In genomic region chr10:3774814-3775670, GRCh38 we compare ENCODE assay signal across 8 cellular contexts. TPM values are rescaled to one million over a fixed set of nuclear protein-coding genes. Genes with fewer than 3 reads are reported as not detected.
DNase-seq lines count a peak whose midpoint lies in the region; ATAC-seq and TF ChIP-seq lines count a peak whose summit lies in the region.

No MANE protein-coding gene starts in this region.

- H3K36me3 Mint-ChIP-seq in GM23338 (ENCODE audit: low read depth): peaks cover 44% of the 10 kb centered on the region

- peaks cover 29% of the 10 kb centered on the region for H3K36me3 ChIP-seq in GM23338 (ENCODE audit: insufficient read depth)
- H3K36me3 ChIP-seq in WERI-Rb-1: peaks cover 24% of the 10 kb centered on the region
- peaks cover 14% of the 10 kb centered on the region for H3K36me3 ChIP-seq in fibroblast of lung (ENCODE audit: control insufficient read depth, insufficient read depth, low read length)
- H3K36me3 ChIP-seq in trophoblast cell (ENCODE audit: control insufficient read depth in 1 of 2, insufficient read depth in 2 of 2, low read length in 2 of 2): peaks cover 19 to 23% of the 10 kb centered on the region in 2 experiments

- H4K20me1 ChIP-seq in GM23338 (replicated peaks; ENCODE audit: insufficient read depth) (peaks cover 18% of the 10 kb centered on the region; the same call in 1 of the 2 replicates), fibroblast of lung (ENCODE audit: control insufficient read depth, extremely low read depth, insufficient read depth, low read length) (no peaks in the 10 kb centered on the region)

- H3K9me3 Mint-ChIP-seq in GM23338: no peaks in the 10 kb centered on the region

- H3K4me1 ChIP-seq in GM23338 (ENCODE audit: insufficient read depth) (peaks cover 31% of the 10 kb centered on the region), fibroblast of lung (ENCODE audit: control insufficient read depth, extremely low read depth, insufficient read depth, low read length) (peaks cover 20% of the 10 kb centered on the region), trophoblast cell (ENCODE audit: control insufficient read depth in 1 of 2, insufficient read depth in 2 of 2, low read length in 2 of 2) (peaks cover 7 to 14% of the 10 kb centered on the region in 2 experiments)

- no peaks in the 10 kb centered on the region for H3K27me3 ChIP-seq in GM23338 (ENCODE audit: insufficient read depth)
- no peaks in the 10 kb centered on the region for H3K27me3 ChIP-seq in WERI-Rb-1 (ENCODE audit: insufficient read depth, low read depth, severe bottlenecking)
- no peaks in the 10 kb centered on the region for H3K27me3 ChIP-seq in fibroblast of lung (ENCODE audit: control insufficient read depth, insufficient read depth, low read length)
- no peaks in the 10 kb centered on the region for H3K27me3 ChIP-seq in trophoblast cell (ENCODE audit: insufficient read depth, low read length)

- no peaks in the 10 kb centered on the region for H3K9me2 ChIP-seq in GM23338 (ENCODE audit: insufficient read depth)

- H2BK5ac ChIP-seq in trophoblast cell (ENCODE audit: low read depth, low read length, poor library complexity): no peak overlapping the region

- no peak overlapping the region for H3K23ac ChIP-seq in trophoblast cell (ENCODE audit: low read length)

- no peak overlapping the region for H4K8ac ChIP-seq in trophoblast cell (ENCODE audit: low read depth, low read length)

- H4K91ac ChIP-seq in trophoblast cell (ENCODE audit: low read depth, low read length): no peak overlapping the region

- H2BK120ac ChIP-seq in trophoblast cell (ENCODE audit: insufficient read depth, low read length, poor library complexity): no peak overlapping the region

- TF ChIP-seq CTCF in GM23338 (conservative IDR thresholded peaks at IDR 0.05; ENCODE audit: low read depth in 2 of 2) (no peak), WERI-Rb-1 (IDR thresholded peaks at IDR 0.05; ENCODE audit: low read depth, low read length) (no peak), fibroblast of lung (conservative IDR thresholded peaks at IDR 0.05 in 1 of 2, IDR thresholded peaks at IDR 0.05 in 1 of 2; ENCODE audit: low read depth in 1 of 2, low read length in 2 of 2) (no peak)

- H3K4me3 Mint-ChIP-seq in GM23338: no peak overlapping the region

- H3K79me2 ChIP-seq in GM23338 (replicated peaks; ENCODE audit: insufficient read depth) (peaks cover 23% of the 10 kb centered on the region), fibroblast of lung (ENCODE audit: control insufficient read depth, insufficient read depth, low read length) (peaks cover 21% of the 10 kb centered on the region), trophoblast cell (ENCODE audit: control insufficient read depth, insufficient read depth, low read length, poor library complexity) (peaks cover 7% of the 10 kb centered on the region)

- no peak overlapping the region for H3K18ac ChIP-seq in trophoblast cell (ENCODE audit: low read length)

- H3K27ac Mint-ChIP-seq in GM23338: peak overlapping the region; percentile 88; the same call in 1 of the 2 replicates

- no peaks in the 10 kb centered on the region for H3K9me3 ChIP-seq in WERI-Rb-1 (ENCODE audit: severe bottlenecking)
- no peaks in the 10 kb centered on the region for H3K9me3 ChIP-seq in fibroblast of lung (ENCODE audit: control insufficient read depth, insufficient read depth, low read depth, low read length)
- H3K9me3 ChIP-seq in trophoblast cell (ENCODE audit: insufficient read depth, low read depth, low read length): no peaks in the 10 kb centered on the region

- peaks cover 29% of the 10 kb centered on the region for H3K4me1 Mint-ChIP-seq in GM23338

- H3K27ac ChIP-seq in GM23338 (ENCODE audit: low read depth): peak overlapping the region; percentile 93; the same call in 1 of the 2 replicates
- H3K27ac ChIP-seq in WERI-Rb-1: peak overlapping the region; percentile 36
- H3K27ac ChIP-seq in fibroblast of lung (ENCODE audit: insufficient read depth, low read length): no peak overlapping the region
- H3K27ac ChIP-seq in trophoblast cell (ENCODE audit: low read depth, low read length): peak overlapping the region; percentile 33

- peaks cover 9% of the 10 kb centered on the region for H3K79me1 ChIP-seq in trophoblast cell (ENCODE audit: low read length)

- H2BK12ac ChIP-seq in trophoblast cell (ENCODE audit: low read length): no peak overlapping the region

- H3K4ac ChIP-seq in trophoblast cell (ENCODE audit: low read depth, low read length): no peak overlapping the region

- H3K4me2 ChIP-seq in GM23338: 0 out of 2 replicates have a peak overlapping the region, but pooled peaks have one; percentile 24
- no peak overlapping the region for H3K4me2 ChIP-seq in fibroblast of lung (ENCODE audit: extremely low read depth, insufficient read depth, low read length)
- no peak overlapping the region for H3K4me2 ChIP-seq in trophoblast cell (ENCODE audit: low read length)

- H2AK5ac ChIP-seq in trophoblast cell (ENCODE audit: low read length): no peak overlapping the region

- H4K12ac ChIP-seq in trophoblast cell (ENCODE audit: low read depth, low read length): no peak overlapping the region

- H3F3A ChIP-seq in GM23338 (replicated peaks; ENCODE audit: low read depth): no peaks in the 10 kb centered on the region

- peaks cover 11% of the 10 kb centered on the region for H3K27me3 Mint-ChIP-seq in GM23338 (ENCODE audit: insufficient read depth, low read depth, poor library complexity)

- ATAC-seq in GM23338 (no peak), GM18867 (IDR thresholded peaks at IDR 0.05; ENCODE audit: unreplicated experiment) (no peak), GM18519 (IDR thresholded peaks at IDR 0.05; ENCODE audit: low FRiP score, unreplicated experiment) (no peak)

- DNase-seq in GM23338 (ENCODE audit: low spot score): no peak
- DNase-seq in WERI-Rb-1: peak; percentile 29
- peak; percentile 94 to 95 for DNase-seq in fibroblast of lung (ENCODE audit: low read depth in 2 of 2)
- DNase-seq in trophoblast cell: peak; percentile 82 to 88
- DNase-seq in NAMALWA (ENCODE audit: low spot score): no peak
- DNase-seq in NCI-H1105 treated with DMSO at 0.1 percent for 48 hours (lab: John Stamatoyannopoulos, UW): no peak

- H3K4me3 ChIP-seq in GM23338 (no peak overlapping the region), WERI-Rb-1 (ENCODE audit: low read depth, low read length) (no peak overlapping the region), fibroblast of lung (replicated peaks in 1 of 4; ENCODE audit: control extremely low read depth in 1 of 4, insufficient read depth in 1 of 4, low read depth in 3 of 4, low read length in 4 of 4) (no peak overlapping the region), trophoblast cell (ENCODE audit: low read depth, low read length) (no peak overlapping the region)

- H3K14ac ChIP-seq in trophoblast cell (ENCODE audit: low read length): no peak overlapping the region

- no CpG with 5 or more reads among the region's 20 CpGs for WGBS in trophoblast cell (ENCODE audit: extremely low coverage, insufficient coverage, insufficient read length)

- no peak overlapping the region for H2AFZ ChIP-seq in GM23338
- no peak overlapping the region for H2AFZ ChIP-seq in fibroblast of lung (ENCODE audit: low read length)
- no peak overlapping the region for H2AFZ ChIP-seq in trophoblast cell (ENCODE audit: insufficient read depth, low read length, poor library complexity)

- H3K9ac ChIP-seq in fibroblast of lung (ENCODE audit: insufficient read depth, low read length) (no peak overlapping the region), trophoblast cell (ENCODE audit: low read length) (no peak overlapping the region)

TF ChIP-seq in GM23338, 12 proteins besides CTCF, POLR2A, EP300 and RAD21:
- TF ChIP-seq EZH2 (IDR thresholded peaks at IDR 0.05; ENCODE audit: low read depth, unreplicated experiment): no peak

RNA-seq across cellular contexts. Expression of gene KLF6, which starts 10.0 kb away (rescaled TPM):
- total RNA-seq in GM23338 (2014; rRNA removed; shearing (Covaris generic)): 18.0 and 19.6 TPM in 2 replicates
- 25.7 and 35.4 TPM in 2 replicates for polyA plus RNA-seq in GM23338 (2016; fragmentation: Nextera tagmentation; extraction: Ambion mirVana)
- total RNA-seq in fibroblast of lung: 39.0 and 96.1 TPM in 2 replicates
- polyA plus RNA-seq in fibroblast of lung: 105 and 140 TPM in 2 replicates
- polyA plus RNA-seq in fibroblast of lung (2012): 81.6 and 107 TPM in 2 replicates
- 181 and 546 TPM in 2 replicates for polyA minus RNA-seq in fibroblast of lung (ENCODE audit: low replicate concordance)
- polyA plus RNA-seq in trophoblast cell (2013): 113 TPM in 2 replicates

Comparison
In these comparisons a context has a peak if more than half of its experiments do, and no peak if none do; other contexts are left out.
1. DNase-seq: peak in WERI-Rb-1 (single experiment), fibroblast of lung (2 of 2) and trophoblast cell (2 of 2); none in GM23338 (single experiment), NAMALWA (single experiment) and NCI-H1105 treated with DMSO at 0.1 percent for 48 hours (single experiment).